14 cellular contexts compared by ENCODE assay signal in genomic region chr11:111634981-111635705, GRCh38. TPM values are rescaled to one million over a fixed set of nuclear protein-coding genes. Genes with fewer than 3 reads are reported as not detected.
DNase-seq lines count a peak whose midpoint lies in the region; ATAC-seq, FAIRE-seq and TF ChIP-seq lines count a peak whose summit lies in the region.
"Had no signal": no experiment of that assay in that cellular context is flagged by ENCODE, and none has a peak within 500 bp of the region (broad histone marks: within the 10 kb centered on the region; RNA-seq: fewer than 3 reads in every experiment).

No MANE protein-coding gene starts in this region.

- H3K27me3 ChIP-seq in dorsolateral prefrontal cortex, result no peaks in the 10 kb centered on the region
- no peaks in the 10 kb centered on the region for H3K27me3 ChIP-seq in layer of hippocampus (ENCODE audit: control insufficient read depth, insufficient read depth, low read length)
- H3K27me3 ChIP-seq: tibial artery had no signal

- H3K27ac ChIP-seq in dorsolateral prefrontal cortex, result peak overlapping the region; percentile 29 to 95 (median 82)
- peak overlapping the region; percentile 15 for H3K27ac ChIP-seq in layer of hippocampus (ENCODE audit: low read depth, low read length)

- no peak for TF ChIP-seq CTCF in dorsolateral prefrontal cortex (IDR thresholded peaks at IDR 0.05 in 54 of 56, conservative IDR thresholded peaks at IDR 0.05 in 2 of 56; ENCODE audit: low read depth in 1 of 56, partially characterized antibody in 56 of 56)

- peak; percentile 35 for FAIRE-seq in urothelium cell line (lab: Jason Lieb, UNC)
- FAIRE-seq: A204.1, colon had no signal

- DNase-seq in Right ventricle myocardium inferior (ENCODE audit: missing footprints), result no peak
- DNase-seq in cardiac septum (ENCODE audit: low spot score), result no peak
- DNase-seq in dorsolateral prefrontal cortex, result no peak
- DNase-seq in urothelium cell line (ENCODE audit: low spot score), result peak; percentile 41
- DNase-seq in activated T-cell treated with anti-CD3 and anti-CD28 coated beads, Interleukin-2, amount 50 U/mL, for 48 hours, result no peak
- DNase-seq: activated CD4-positive, alpha-beta T cell treated with anti-CD3 and anti-CD28 coated beads, Interleukin-2, amount 10 ng/mL, durations not matched to agents 24 days and 14 days; mesendoderm; stimulated activated CD4-positive, alpha-beta T cell treated with anti-CD3 and anti-CD28 coated beads, Interleukin-1b, Interleukin-23, amount 100 ng/mL, for 48 hours had no signal

- intact Hi-C loops in Right ventricle myocardium inferior (cut with DNase I), result loop anchor here (5.0 kb wide), 1 partner anchor 57 kb away; no protein-coding TSS in a partner anchor
- intact Hi-C loops in cardiac septum (cut with DNase I), result loop anchor here (5.0 kb wide), 1 partner anchor 67 kb away; no protein-coding TSS in a partner anchor
- intact Hi-C loops in dorsolateral prefrontal cortex (cut with DNase I), result no loop called here

- H3K4me3 ChIP-seq in dorsolateral prefrontal cortex, result peak overlapping the region in 22 of 59 donors; percentile 2 to 36 (median 18)
- H3K4me3 ChIP-seq: tibial artery had no signal

- ATAC-seq in Right ventricle myocardium inferior, result peak; percentile 38
- no peak for ATAC-seq in HG03342 (IDR thresholded peaks at IDR 0.05; ENCODE audit: unreplicated experiment)
- ATAC-seq in HG02885 (IDR thresholded peaks at IDR 0.05; ENCODE audit: poor library complexity, unreplicated experiment), result no peak

RNA-seq across cellular contexts. Expression of gene SIK2, which starts 32.9 kb away (rescaled TPM):
- 15.9 TPM for total RNA-seq in Right ventricle myocardium inferior
- 27.3 TPM for total RNA-seq in cardiac septum
- 10 to 100 TPM; 33.1 to 72.4 (median 50.6) TPM for total RNA-seq in dorsolateral prefrontal cortex

Comparison
In these comparisons a context has a peak if more than half of its experiments do, and no peak if none do; other contexts are left out.
1. intact Hi-C loops: an anchor here in Right ventricle myocardium inferior (5.0 kb wide) and cardiac septum (5.0 kb wide); none called in dorsolateral prefrontal cortex.